9 cellular contexts compared by ENCODE assay signal in the genomic region with DNA sequence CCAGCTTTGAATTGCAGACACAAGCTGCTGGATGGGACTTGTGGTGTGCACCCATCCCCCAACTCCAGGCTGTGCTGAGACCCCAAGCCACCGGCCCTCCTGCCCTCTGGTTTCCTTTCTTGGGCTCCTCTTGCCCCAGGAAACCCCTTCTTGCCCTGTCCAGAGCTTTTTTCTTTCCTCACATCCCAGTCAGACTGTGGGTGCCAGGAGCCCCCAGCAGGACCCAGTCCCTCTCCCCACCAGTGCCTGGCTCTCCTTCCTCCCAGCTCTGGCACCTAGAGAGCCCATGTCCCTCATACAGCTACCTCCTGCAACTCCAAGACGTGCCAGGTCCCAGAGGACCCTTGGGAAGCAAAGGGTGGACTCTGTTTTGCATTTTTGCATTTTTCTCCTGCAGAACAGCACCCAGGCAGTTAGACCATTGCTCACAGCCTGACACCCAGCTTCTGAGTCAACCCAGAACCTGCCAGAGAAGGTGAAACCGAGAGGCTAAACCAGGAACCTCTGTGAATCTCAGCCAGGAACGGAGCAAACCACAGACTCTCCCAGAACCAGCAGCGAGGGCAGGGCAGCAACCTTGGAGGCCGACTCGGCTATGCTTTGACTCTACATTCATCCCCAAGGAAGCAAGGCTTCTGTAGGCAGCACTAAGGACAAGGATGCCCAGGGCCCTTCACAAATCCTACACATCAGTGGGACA.
DNase-seq lines count a peak whose midpoint lies in the region; ATAC-seq and TF ChIP-seq lines count a peak whose summit lies in the region.
"Had no signal": no experiment of that assay in that cellular context is flagged by ENCODE, and none has a peak within 500 bp of the region (broad histone marks: within the 10 kb centered on the region; RNA-seq: fewer than 3 reads in every experiment).

No MANE protein-coding gene starts in this region.

- TF ChIP-seq CTCF in choroid plexus epithelial cell (conservative IDR thresholded peaks at IDR 0.05; ENCODE audit: low read depth, low read length) (no peak), vagina (IDR thresholded peaks at IDR 0.05) (no peak), Peyer's patch (IDR thresholded peaks at IDR 0.05) (no peak)

- TF ChIP-seq POLR2A in vagina (IDR thresholded peaks at IDR 0.05) (no peak), Peyer's patch (IDR thresholded peaks at IDR 0.05) (no peak)

- H3K27ac ChIP-seq in vagina (no peak overlapping the region), Peyer's patch (no peak overlapping the region)
- H3K27ac ChIP-seq: thoracic aorta had no signal

- ATAC-seq in HG03378 (IDR thresholded peaks at IDR 0.05; ENCODE audit: unreplicated experiment) = peak; percentile 55
- no peak for ATAC-seq in HG03571 (IDR thresholded peaks at IDR 0.05; ENCODE audit: unreplicated experiment)

- intact Hi-C loops in vagina (cut with DNase I) = loop anchor here (10.0 kb wide), 1 partner anchor 548 kb away; no protein-coding TSS in a partner anchor

- DNase-seq in stimulated activated naive CD4-positive, alpha-beta T cell treated with Interleukin-2 at 50 U/mL for 16 hours (lab: John Stamatoyannopoulos, UW) = peak; percentile 42
- no peak for DNase-seq in stimulated activated naive CD4-positive, alpha-beta T cell (lab: John Stamatoyannopoulos, UW)
- DNase-seq in choroid plexus epithelial cell (ENCODE audit: low read depth) (peak; percentile 74), vagina (ENCODE audit: extremely low spot score in 2 of 2) (peak; percentile 83 to 85), Peyer's patch (no peak), LoVo (ENCODE audit: low spot score) (no peak)

- no peaks in the 10 kb centered on the region for H3K9me3 ChIP-seq in vagina
- H3K9me3 ChIP-seq in Peyer's patch = no peaks in the 10 kb centered on the region
- H3K9me3 ChIP-seq: thoracic aorta had no signal

- no peaks in the 10 kb centered on the region for H3K36me3 ChIP-seq in vagina
- H3K36me3 ChIP-seq in Peyer's patch = no peaks in the 10 kb centered on the region
- H3K36me3 ChIP-seq: thoracic aorta had no signal

- H3K4me1 ChIP-seq in vagina = peaks cover 24% of the 10 kb centered on the region
- peaks cover 0 to 20% (median 0%) of the 10 kb centered on the region in 4 donors for H3K4me1 ChIP-seq in Peyer's patch

- H3K27me3 ChIP-seq in vagina (no peaks in the 10 kb centered on the region), Peyer's patch (no peaks in the 10 kb centered on the region)

- H3K4me3 ChIP-seq in choroid plexus epithelial cell (ENCODE audit: low read depth, low read length) (no peak overlapping the region), vagina (no peak overlapping the region), Peyer's patch (no peak overlapping the region)
- H3K4me3 ChIP-seq: thoracic aorta had no signal

Comparison
In these comparisons a context has a peak if more than half of its experiments do, and no peak if none do; other contexts are left out.
1. DNase-seq: peak in stimulated activated naive CD4-positive, alpha-beta T cell treated with Interleukin-2 at 50 U/mL for 16 hours (single experiment), choroid plexus epithelial cell (single experiment) and vagina (2 of 2); none in stimulated activated naive CD4-positive, alpha-beta T cell (0 of 6), Peyer's patch (0 of 3) and LoVo (single experiment).